10 cellular contexts compared by ENCODE assay signal in the genomic region with DNA sequence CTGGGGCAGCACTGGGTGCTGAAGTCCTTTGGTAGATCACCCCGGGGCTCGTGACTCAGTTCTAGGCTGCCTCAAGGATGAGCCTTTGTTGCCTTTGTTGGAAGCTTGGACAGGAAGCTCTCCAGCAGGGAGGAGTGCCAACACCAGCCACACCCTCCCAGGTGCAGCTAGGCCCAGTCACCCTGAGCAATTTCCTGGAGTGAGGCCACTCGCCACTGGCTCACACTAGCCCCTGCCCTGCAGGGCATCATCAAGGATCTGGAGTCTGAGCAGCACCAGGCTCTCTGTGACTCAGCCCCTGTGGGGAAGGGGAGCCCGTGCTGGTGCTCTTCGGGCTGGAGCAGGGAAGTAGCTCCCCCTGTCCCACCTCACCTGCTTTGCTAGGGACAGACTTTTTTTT. TPM values are rescaled to one million over a fixed set of nuclear protein-coding genes. Genes with fewer than 3 reads are reported as not detected.
A peak's percentile ranks its signal among the peaks of the same experiment; 100 is the strongest.
DNase-seq lines count a peak whose midpoint lies in the region; ATAC-seq, FAIRE-seq and TF ChIP-seq lines count a peak whose summit lies in the region.
"Had no signal": no experiment of that assay in that cellular context is flagged by ENCODE, and none has a peak within 500 bp of the region (broad histone marks: within the 10 kb centered on the region; RNA-seq: fewer than 3 reads in every experiment).

No MANE protein-coding gene starts in this region.

- peak; percentile 77 for ATAC-seq in HepG2
- ATAC-seq in CD4-positive, alpha-beta T cell (ENCODE audit: poor library complexity): no peak

- in situ Hi-C loops in Caki2 (cut with HindIII; ENCODE audit: low pct_unique_long_range_greater_than_20kb, low sequenced_read_pairs): no loop called here
- in situ Hi-C loops in HepG2 (cut with HindIII; ENCODE audit: extremely low pct_ligation_motif_present, low pct_unique_long_range_greater_than_20kb): no loop called here

- H3K4me3 ChIP-seq in WERI-Rb-1 (ENCODE audit: low read depth, low read length) (no peak overlapping the region), HepG2 (replicated peaks in 1 of 3; ENCODE audit: insufficient read depth in 1 of 3, low read depth in 2 of 3, low read length in 3 of 3) (peak overlapping the region in 1 of 3 experiments; percentile 57; a peak in 1 of 6 replicates)

- no peak overlapping the region for H2AFZ ChIP-seq in HepG2 (ENCODE audit: low read length)

- no peaks in the 10 kb centered on the region for H3K4me1 Mint-ChIP-seq in CD4-positive, alpha-beta T cell (ENCODE audit: low read depth)

- H3K9me3 Mint-ChIP-seq in CD4-positive, alpha-beta T cell: no peaks in the 10 kb centered on the region

- H3K27ac ChIP-seq in WERI-Rb-1 (no peak overlapping the region), HepG2 (ENCODE audit: extremely low read length, insufficient read depth, low read length) (no peak overlapping the region)
- no peak overlapping the region for H3K27ac ChIP-seq in CD4-positive, alpha-beta T cell (ENCODE audit: low read depth, low read length)

- H3K27me3 ChIP-seq in WERI-Rb-1 (ENCODE audit: insufficient read depth, low read depth, severe bottlenecking) (no peaks in the 10 kb centered on the region), HepG2 (ENCODE audit: control insufficient read depth in 1 of 2, insufficient read depth in 2 of 2, low read length in 2 of 2) (peaks cover 0 to 5% of the 10 kb centered on the region in 2 experiments; a peak in 4 of 5 replicates)
- peaks cover 11% of the 10 kb centered on the region for H3K27me3 ChIP-seq in CD4-positive, alpha-beta T cell (ENCODE audit: control insufficient read depth, insufficient read depth, low read length)

- H3K9me3 ChIP-seq in WERI-Rb-1 (ENCODE audit: severe bottlenecking) (no peaks in the 10 kb centered on the region), HepG2 (ENCODE audit: low read length) (no peaks in the 10 kb centered on the region)
- H3K9me3 ChIP-seq in CD4-positive, alpha-beta T cell (ENCODE audit: control insufficient read depth, low read length): no peaks in the 10 kb centered on the region

- peak; percentile 65 for DNase-seq in Caki2 (ENCODE audit: low read depth)
- DNase-seq in WERI-Rb-1: peak; percentile 11
- peak; percentile 46 for DNase-seq in HepG2 (ENCODE audit: low spot score)
- no peak for DNase-seq in NOMO-1 treated with DMSO at 0.1 percent for 48 hours (lab: John Stamatoyannopoulos, UW; ENCODE audit: unreplicated experiment)
- DNase-seq in CD1c-positive myeloid dendritic cell (ENCODE audit: extremely low spot score): no peak
- DNase-seq in putamen (ENCODE audit: low spot score): no peak
- no peak for DNase-seq in CD4-positive, alpha-beta T cell
- DNase-seq: NCI-H1436 treated with DMSO at 0.1 percent for 48 hours had no signal

- WGBS in HepG2 (ENCODE audit: low lambda C conversion rate): 2% methylated on average over 5 of the region's 5 CpGs

- TF ChIP-seq EP300 in Ishikawa (IDR thresholded peaks at IDR 0.05; ENCODE audit: borderline replicate concordance) (peak; percentile 39; the same call in 1 of the 2 replicates), HepG2 (IDR thresholded peaks at IDR 0.05; ENCODE audit: low read depth in 2 of 2, low read length in 2 of 2) (no peak), HepG2 (CRISPR knock-in tag; IDR thresholded peaks at IDR 0.05; ENCODE audit: borderline replicate concordance) (no peak)

- intact Hi-C loops in HepG2 (cut with micrococcal nuclease; ENCODE audit: unreplicated experiment): no loop called here
- intact Hi-C loops in CD4-positive, alpha-beta T cell (cut with DNase I, micrococcal nuclease): no loop called here

- peak overlapping the region; percentile 62 for H3K4me2 ChIP-seq in HepG2 (ENCODE audit: low read depth, low read length)

- no peak for FAIRE-seq in HepG2 (lab: Jason Lieb, UNC)

- peaks cover 44% of the 10 kb centered on the region for H3K27me3 Mint-ChIP-seq in CD4-positive, alpha-beta T cell

- CTCF ChIA-PET in HepG2 (lab: Yijun Ruan, JAX; ENCODE audit: low intra/inter-chr PET ratio, low total read pairs): no interaction called here
- CTCF ChIA-PET in CD4-positive, alpha-beta T cell (lab: Charles Lee): interaction anchor here (0.6 kb wide), 1 partner anchor 74 kb away, joined by 3 read pairs; no protein-coding TSS in a partner anchor

- TF ChIP-seq RAD21 in Ishikawa (IDR thresholded peaks at IDR 0.05; ENCODE audit: low read depth) (peak; percentile 13; the same call in 1 of the 2 replicates), HepG2 (CRISPR knock-in tag; IDR thresholded peaks at IDR 0.05) (no peak)

- H3K27ac Mint-ChIP-seq in CD4-positive, alpha-beta T cell: no peak overlapping the region

- no peak overlapping the region for H3K4me3 Mint-ChIP-seq in CD4-positive, alpha-beta T cell

- H3K79me2 ChIP-seq in HepG2 (ENCODE audit: insufficient read depth, low read length): no peaks in the 10 kb centered on the region

- POLR2A ChIA-PET in HepG2 (lab: Yijun Ruan, JAX): interaction anchor here (1.2 to 1.7 kb wide), 3 partner anchors 8 to 51 kb away, joined by 4 to 7 read pairs (median 6); no protein-coding TSS in a partner anchor
- POLR2A ChIA-PET in CD4-positive, alpha-beta T cell (lab: Charles Lee): no interaction called here

- no peaks in the 10 kb centered on the region for H4K20me1 ChIP-seq in HepG2 (ENCODE audit: insufficient read depth, low read length)

- no peak overlapping the region for H3K9ac ChIP-seq in HepG2 (ENCODE audit: insufficient read depth, low read depth, low read length)

- TF ChIP-seq CTCF in WERI-Rb-1 (IDR thresholded peaks at IDR 0.05; ENCODE audit: low read depth, low read length) (no peak), HepG2 (CRISPR knock-in tag; IDR thresholded peaks at IDR 0.05) (peak; percentile 51)
- TF ChIP-seq CTCF in CD4-positive, alpha-beta T cell (IDR thresholded peaks at IDR 0.05): no peak

- H3K36me3 Mint-ChIP-seq in CD4-positive, alpha-beta T cell (ENCODE audit: low read depth): no peaks in the 10 kb centered on the region

- no peak for TF ChIP-seq POLR2A in HepG2 (IDR thresholded peaks at IDR 0.05; ENCODE audit: insufficient read depth in 1 of 2, low read depth in 2 of 2, low read length in 2 of 2)

- BruUV-seq in HepG2 (replicated peaks; lab: Mats Ljungman, UMichigan): no TSS peak

- H3K4me1 ChIP-seq in HepG2 (ENCODE audit: insufficient read depth, low read length): peaks cover 19% of the 10 kb centered on the region

- H3K36me3 ChIP-seq in WERI-Rb-1: no peaks in the 10 kb centered on the region
- no peaks in the 10 kb centered on the region for H3K36me3 ChIP-seq in HepG2 (replicated peaks in 1 of 2; ENCODE audit: control insufficient read depth in 1 of 2, insufficient read depth in 2 of 2, low read length in 2 of 2)

TF ChIP-seq in Ishikawa, 13 proteins besides CTCF, POLR2A, EP300 and RAD21 (continues in another document):
- TF ChIP-seq YY1 (IDR thresholded peaks at IDR 0.05; ENCODE audit: low read depth) (0 out of 2 replicates have a peak, but pooled peaks have one; percentile 40), TEAD4 (IDR thresholded peaks at IDR 0.05) (0 out of 2 replicates have a peak, but pooled peaks have one; percentile 33)

TF ChIP-seq in HepG2, 621 proteins besides CTCF, POLR2A, EP300 and RAD21 (continues in another document):
- 0 out of 2 replicates have a peak, but pooled peaks have one; percentile 13 for TF ChIP-seq HOXA3 (CRISPR knock-in tag; IDR thresholded peaks at IDR 0.05)
- no peak for TF ChIP-seq SRSF9 (IDR thresholded peaks at IDR 0.05; ENCODE audit: borderline replicate concordance, insufficient read depth, low read depth, low read length, poor library complexity, severe bottlenecking)
- 0 out of 2 replicates have a peak, but pooled peaks have one; percentile 16 for TF ChIP-seq TAF1 (CRISPR knock-in tag; IDR thresholded peaks at IDR 0.05)
- peak; percentile 58; the same call in 1 of the 2 replicates for TF ChIP-seq ZNF263 (CRISPR knock-in tag; IDR thresholded peaks at IDR 0.05)
- peak; percentile 23; the same call in 1 of the 2 replicates for TF ChIP-seq GABPB1 (CRISPR knock-in tag; IDR thresholded peaks at IDR 0.05)
- TF ChIP-seq FOSL2 (CRISPR knock-in tag; IDR thresholded peaks at IDR 0.05): peak; percentile 47; the same call in 1 of the 2 replicates
- TF ChIP-seq SAP130 (CRISPR knock-in tag; IDR thresholded peaks at IDR 0.05; ENCODE audit: low read depth): peak; percentile 25; the same call in 1 of the 2 replicates
- TF ChIP-seq XRCC5 (optimal IDR thresholded peaks at IDR 0.05; ENCODE audit: low read length): peak; percentile 33

RNA-seq across cellular contexts. Expression of a gene that starts 6.7 kb away (rescaled TPM):
- 187 and 188 TPM in 2 replicates for total RNA-seq in Caki2 (2014; rRNA removed; shearing (Covaris generic); ENCODE audit: low replicate concordance)
- 47.5 and 119 TPM in 2 replicates for total RNA-seq in HepG2 (2016; rRNA removed; fragmentation: Illumina TruSeq; extraction: Trizol)
- 9.3 and 11.1 TPM in 2 replicates for total RNA-seq in HepG2 (2016; cell fraction: cytosol; rRNA removed; fragmentation: Illumina TruSeq; extraction: Trizol; ENCODE audit: low read depth)
- total RNA-seq in HepG2 (2016; cell fraction: insoluble cytoplasmic fraction; rRNA removed; fragmentation: Illumina TruSeq; extraction: Trizol): 45.4 and 119 TPM in 2 replicates
- total RNA-seq in HepG2 (2016; cell fraction: membrane; rRNA removed; fragmentation: Illumina TruSeq; extraction: Trizol): 27.4 and 30.5 TPM in 2 replicates
- total RNA-seq in HepG2 (2016; cell fraction: nucleus; rRNA removed; fragmentation: Illumina TruSeq; extraction: Trizol): 90.3 and 111 TPM in 2 replicates
- polyA plus RNA-seq in HepG2 (2011; rRNA removed): 108 and 113 TPM in 2 replicates
- polyA plus RNA-seq in HepG2 (2011; cell fraction: cytosol; rRNA removed): 78.7 and 130 TPM in 2 replicates
- polyA plus RNA-seq in HepG2 (2011; cell fraction: nucleus; rRNA removed): 66.7 and 76.2 TPM in 2 replicates
- 44.8 and 48.6 TPM in 2 replicates for polyA plus RNA-seq in HepG2 (2012)
- polyA plus RNA-seq in HepG2 (2016; cell fraction: cytosol; fragmentation: Illumina TruSeq; extraction: Trizol; ENCODE audit: low read depth): 8.7 TPM in 2 replicates
- polyA plus RNA-seq in HepG2 (2016; cell fraction: insoluble cytoplasmic fraction; fragmentation: Illumina TruSeq; extraction: Trizol; ENCODE audit: low read depth): 49.7 and 54.3 TPM in 2 replicates
- 17.8 and 18.0 TPM in 2 replicates for polyA plus RNA-seq in HepG2 (2016; cell fraction: membrane; fragmentation: Illumina TruSeq; extraction: Trizol; ENCODE audit: low read depth)
- polyA plus RNA-seq in HepG2 (2016; cell fraction: nucleus; fragmentation: Illumina TruSeq; extraction: Trizol; ENCODE audit: insufficient read depth, low read depth): 156 and 173 TPM in 2 replicates
- 13.0 and 159 TPM in 2 replicates for polyA minus RNA-seq in HepG2 (2011; rRNA and poly(A)+ RNA removed; ENCODE audit: low replicate concordance)
- polyA minus RNA-seq in HepG2 (2011; cell fraction: cytosol; rRNA and poly(A)+ RNA removed): 69.2 and 73.2 TPM in 2 replicates
- polyA minus RNA-seq in HepG2 (2011; cell fraction: nucleus; rRNA and poly(A)+ RNA removed): 14.8 and 16.3 TPM in 2 replicates
- not detected for total RNA-seq in CD4-positive, alpha-beta T cell
- total RNA-seq: mononuclear cell had no signal

Comparison
In these comparisons a context has a peak if more than half of its experiments do, and no peak if none do; other contexts are left out.
1. DNase-seq: peak in Caki2 (single experiment), WERI-Rb-1 (single experiment) and HepG2 (single experiment); none in NOMO-1 treated with DMSO at 0.1 percent for 48 hours (single experiment), CD1c-positive myeloid dendritic cell (single experiment), putamen (single experiment) and CD4-positive, alpha-beta T cell (0 of 10).
2. RNA of a gene that starts 6.7 kb away (total RNA-seq): 187 to 188 TPM in Caki2 and 9.3 to 119 TPM in HepG2; not detected in CD4-positive, alpha-beta T cell; every median in the first group is over 10 times any median in the second.